ENCODE assay signal across 9 cellular contexts in the genomic region with DNA sequence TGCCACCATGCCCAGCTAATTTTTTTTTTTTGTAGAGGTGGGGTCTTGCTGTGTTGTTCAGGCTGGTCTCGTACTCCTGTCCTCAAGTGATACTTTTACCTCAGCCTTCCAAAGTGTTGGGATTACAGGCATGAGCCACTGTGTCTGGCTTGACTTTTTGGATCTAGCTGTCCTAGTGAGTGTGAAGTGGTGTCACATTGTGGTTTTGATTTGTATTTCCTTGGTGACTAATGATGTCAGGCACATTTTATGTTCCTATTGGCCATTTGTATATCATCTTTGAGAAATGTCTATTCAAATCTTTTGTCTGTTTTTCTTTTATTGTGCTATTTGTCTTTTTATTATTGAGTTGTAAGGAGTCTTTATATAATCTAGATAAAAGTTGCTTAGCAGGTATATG. TPM values are rescaled to one million over a fixed set of nuclear protein-coding genes. Genes with fewer than 3 reads are reported as not detected.
DNase-seq lines count a peak whose midpoint lies in the region; ATAC-seq, FAIRE-seq and TF ChIP-seq lines count a peak whose summit lies in the region.
"Had no signal": no experiment of that assay in that cellular context is flagged by ENCODE, and none has a peak within 500 bp of the region (broad histone marks: within the 10 kb centered on the region; RNA-seq: fewer than 3 reads in every experiment).

No MANE protein-coding gene starts in this region.

- DNase-seq in A549 (ENCODE audit: low read depth in 1 of 2, low spot score in 1 of 2) (peak in 1 of 2 experiments; percentile 38), GM18507 (ENCODE audit: extremely low spot score, insufficient read length, low read depth) (peak; percentile 1), RKO (ENCODE audit: low spot score) (peak; percentile 45), germinal center (ENCODE audit: low spot score) (peak; percentile 18), H7 (no peak), NCI-H1105 treated with DMSO at 0.1 percent for 48 hours (lab: John Stamatoyannopoulos, UW) (no peak)
- no peak for DNase-seq in stimulated activated naive CD4-positive, alpha-beta T cell treated with Interleukin-2 at 50 U/mL for 16 hours (lab: John Stamatoyannopoulos, UW)
- DNase-seq: cerebellar nuclear complex had no signal

- no peak for TF ChIP-seq RAD21 in A549 (conservative IDR thresholded peaks at IDR 0.05 in 1 of 2, IDR thresholded peaks at IDR 0.05 in 1 of 2)

- TF ChIP-seq CTCF in A549 (IDR thresholded peaks at IDR 0.05): no peak

- TF ChIP-seq POLR2A in A549 (IDR thresholded peaks at IDR 0.05; ENCODE audit: low read length) (no peak), GM18505 (IDR thresholded peaks at IDR 0.05; ENCODE audit: borderline replicate concordance, extremely low read depth, insufficient read depth, insufficient read length) (no peak)

- no peak for TF ChIP-seq EP300 in A549 (IDR thresholded peaks at IDR 0.05)

- H3K9me3 ChIP-seq in A549: no peaks in the 10 kb centered on the region

- 94% methylated on average over 1 of the region's 1 CpG for WGBS in A549 (ENCODE audit: missing lambda C conversion rate)

- peaks cover 3% of the 10 kb centered on the region; the same call in 1 of the 2 replicates for H3K36me3 ChIP-seq in H7 (replicated peaks; ENCODE audit: control insufficient read depth, insufficient read depth, low read length)

- FAIRE-seq in A549 (lab: Jason Lieb, UNC) (peak; percentile 13), GM18507 (lab: Jason Lieb, UNC) (no peak)

- H3K4me3 ChIP-seq in A549: no peak overlapping the region
- no peak overlapping the region for H3K4me3 ChIP-seq in H7 (ENCODE audit: insufficient read depth, low read depth, low read length)

- H3K4me1 ChIP-seq in A549: peaks cover 10% of the 10 kb centered on the region

- POLR2A ChIA-PET in A549 (lab: Yijun Ruan, JAX): no interaction called here

- ATAC-seq in A549 (peak; percentile 71 to 77; a peak in 5 of 6 replicates), GM18505 (IDR thresholded peaks at IDR 0.05; ENCODE audit: unreplicated experiment) (no peak)

- H3K4me2 ChIP-seq in A549: peak overlapping the region; percentile 15; the same call in 1 of the 3 replicates

- peak overlapping the region; percentile 40 to 47; a peak in 4 of 6 replicates for H3K27ac ChIP-seq in A549

- CTCF ChIA-PET in A549 (lab: Yijun Ruan, JAX): no interaction called here

- H3K27me3 ChIP-seq in H7 (ENCODE audit: control insufficient read depth, insufficient read depth, low read length): no peaks in the 10 kb centered on the region

TF ChIP-seq in A549, 52 proteins besides CTCF, POLR2A, EP300 and RAD21:
- TF ChIP-seq POLR2AphosphoS2 (conservative IDR thresholded peaks at IDR 0.05; ENCODE audit: low read length): no peak
- peak; percentile 98 for TF ChIP-seq RFX5 (IDR thresholded peaks at IDR 0.05)
- TF ChIP-seq CEBPB (IDR thresholded peaks at IDR 0.05): no peak

RNA-seq across cellular contexts. Expression of gene MCCC2, which starts 53.5 kb away (rescaled TPM):
- polyA plus RNA-seq in A549 (2011; rRNA removed) (69.9 and 88.4 TPM in 2 replicates), A549 (2017; fragmentation: RNase III; extraction: RNeasy Plus Mini Kit Qiagen cat#74134 plus additional on column Dnase treatment) (47.4 to 52.7 TPM (median 49.4 TPM) in 3 replicates)
- polyA plus RNA-seq in A549 (2012; cell fraction: cytosol; rRNA removed): 36.1 and 46.1 TPM in 2 replicates
- polyA plus RNA-seq in A549 (2012; cell fraction: nucleus; rRNA removed): 24.8 and 39.9 TPM in 2 replicates
- polyA minus RNA-seq in A549 (2011; rRNA and poly(A)+ RNA removed): 40.0 and 44.1 TPM in 2 replicates
- total RNA-seq in H7 (2014; rRNA removed; shearing (Covaris generic)): 53.1 and 60.7 TPM in 2 replicates

Comparison
In these comparisons a context has a peak if more than half of its experiments do, and no peak if none do; other contexts are left out.
1. DNase-seq: peak in GM18507 (single experiment), RKO (single experiment) and germinal center (single experiment); none in stimulated activated naive CD4-positive, alpha-beta T cell treated with Interleukin-2 at 50 U/mL for 16 hours (single experiment), H7 (single experiment) and NCI-H1105 treated with DMSO at 0.1 percent for 48 hours (single experiment).